Comparison of ENCODE assay signal across 8 cellular contexts in the genomic region with DNA sequence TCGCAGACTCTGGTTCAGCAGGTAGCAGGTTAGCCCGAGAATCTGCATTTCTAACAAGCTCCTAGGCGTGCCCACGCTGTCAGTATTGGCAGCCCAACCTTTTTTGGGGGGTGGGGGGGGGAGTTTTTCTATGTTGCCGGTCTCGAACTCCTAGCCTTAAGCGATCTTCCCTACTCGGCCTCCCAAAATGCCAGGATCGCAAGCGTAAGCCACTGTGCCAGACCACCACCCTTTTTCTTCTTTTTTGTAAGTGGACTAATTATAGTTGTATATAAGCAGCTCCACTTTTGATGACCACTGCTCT. TPM values are rescaled to one million over a fixed set of nuclear protein-coding genes. Genes with fewer than 3 reads are reported as not detected.
DNase-seq lines count a peak whose midpoint lies in the region; ATAC-seq, FAIRE-seq and TF ChIP-seq lines count a peak whose summit lies in the region.

No MANE protein-coding gene starts in this region.

- in situ Hi-C loops in G401 (cut with HindIII; ENCODE audit: low sequenced_read_pairs) = no loop called here

- DNase-seq in heart right ventricle (no peak), left cardiac atrium (no peak), kidney epithelial cell (ENCODE audit: low read depth) (no peak), type B pancreatic cell (ENCODE audit: extremely low spot score, unreplicated experiment) (no peak), G401 (ENCODE audit: low spot score) (no peak), H54 (ENCODE audit: insufficient read length, low spot score) (no peak)
- DNase-seq in activated T-helper 1 cell treated with anti-CD3 and anti-CD28 coated beads, Interleukin-12 subunit alpha, Interleukin-12 subunit beta, Interleukin-2, Interleukin-4 antibody, amounts not matched to agents 30 ng/mL and 10 ng/mL and 1 ng/mL, durations not matched to agents 14 hours and 24 hours and 36 hours (ENCODE audit: low spot score) = no peak

- H3K36me3 ChIP-seq in heart right ventricle = peaks cover 0 to 7% (median 0%) of the 10 kb centered on the region in 9 donors
- H3K36me3 ChIP-seq in kidney epithelial cell (ENCODE audit: control insufficient read depth, insufficient read depth, low read length) = no peaks in the 10 kb centered on the region

- H3K27me3 ChIP-seq in heart right ventricle (no peaks in the 10 kb centered on the region), kidney epithelial cell (ENCODE audit: control insufficient read depth, insufficient read depth, low read length) (no peaks in the 10 kb centered on the region)

- no peaks in the 10 kb centered on the region for H3K27me3 Mint-ChIP-seq in activated T-helper 1 cell treated with anti-CD3 and anti-CD28 coated beads, Interleukin-12 subunit alpha, Interleukin-12 subunit beta, Interleukin-2, Interleukin-4 antibody, amounts not matched to agents 30 ng/mL and 10 ng/mL and 1 ng/mL, durations not matched to agents 14 hours and 24 hours and 36 hours (ENCODE audit: insufficient read depth)
- H3K27me3 Mint-ChIP-seq in type B pancreatic cell = no peaks in the 10 kb centered on the region

- H3K4me3 Mint-ChIP-seq in activated T-helper 1 cell treated with anti-CD3 and anti-CD28 coated beads, Interleukin-12 subunit alpha, Interleukin-12 subunit beta, Interleukin-2, Interleukin-4 antibody, amounts not matched to agents 30 ng/mL and 10 ng/mL and 1 ng/mL, durations not matched to agents 14 hours and 24 hours and 36 hours = peak overlapping the region; percentile 100
- peak overlapping the region; percentile 100 for H3K4me3 Mint-ChIP-seq in type B pancreatic cell

- 8 to 9% methylated on average over 10 of the region's 10 CpGs for WGBS in heart right ventricle, 2 donors

- intact Hi-C loops in heart right ventricle (cut with DNase I) = no loop called here
- intact Hi-C loops in left cardiac atrium (cut with DNase I) = no loop called here
- intact Hi-C loops in activated T-helper 1 cell treated with anti-CD3 and anti-CD28 coated beads, Interleukin-12 subunit alpha, Interleukin-12 subunit beta, Interleukin-2, Interleukin-4 antibody, amounts not matched to agents 30 ng/mL and 10 ng/mL and 1 ng/mL, durations not matched to agents 14 hours and 24 hours and 36 hours (cut with micrococcal nuclease) = loop anchor here (1.0 to 10.0 kb wide), 9 partner anchors 114 to 1263 kb away; a partner anchor contains a TSS

- H3K27ac Mint-ChIP-seq in activated T-helper 1 cell treated with anti-CD3 and anti-CD28 coated beads, Interleukin-12 subunit alpha, Interleukin-12 subunit beta, Interleukin-2, Interleukin-4 antibody, amounts not matched to agents 30 ng/mL and 10 ng/mL and 1 ng/mL, durations not matched to agents 14 hours and 24 hours and 36 hours = peak overlapping the region; percentile 97
- peak overlapping the region; percentile 94 for H3K27ac Mint-ChIP-seq in type B pancreatic cell

- H3K4me1 Mint-ChIP-seq in activated T-helper 1 cell treated with anti-CD3 and anti-CD28 coated beads, Interleukin-12 subunit alpha, Interleukin-12 subunit beta, Interleukin-2, Interleukin-4 antibody, amounts not matched to agents 30 ng/mL and 10 ng/mL and 1 ng/mL, durations not matched to agents 14 hours and 24 hours and 36 hours (ENCODE audit: low read depth) = peaks cover 21% of the 10 kb centered on the region
- peaks cover 12% of the 10 kb centered on the region for H3K4me1 Mint-ChIP-seq in type B pancreatic cell (ENCODE audit: unreplicated experiment)

- no peak for TF ChIP-seq POLR2A in H54 (IDR thresholded peaks at IDR 0.05; ENCODE audit: low read depth, low read length)

- H3K9me3 Mint-ChIP-seq in activated T-helper 1 cell treated with anti-CD3 and anti-CD28 coated beads, Interleukin-12 subunit alpha, Interleukin-12 subunit beta, Interleukin-2, Interleukin-4 antibody, amounts not matched to agents 30 ng/mL and 10 ng/mL and 1 ng/mL, durations not matched to agents 14 hours and 24 hours and 36 hours = no peaks in the 10 kb centered on the region
- H3K9me3 Mint-ChIP-seq in type B pancreatic cell = no peaks in the 10 kb centered on the region

- H3K9me3 ChIP-seq in heart right ventricle = no peaks in the 10 kb centered on the region

- FAIRE-seq in H54 (lab: Jason Lieb, UNC) = no peak

- peaks cover 1% of the 10 kb centered on the region for H3K36me3 Mint-ChIP-seq in activated T-helper 1 cell treated with anti-CD3 and anti-CD28 coated beads, Interleukin-12 subunit alpha, Interleukin-12 subunit beta, Interleukin-2, Interleukin-4 antibody, amounts not matched to agents 30 ng/mL and 10 ng/mL and 1 ng/mL, durations not matched to agents 14 hours and 24 hours and 36 hours (ENCODE audit: low read depth)
- H3K36me3 Mint-ChIP-seq in type B pancreatic cell = peaks cover 5% of the 10 kb centered on the region

- H3K27ac ChIP-seq in heart right ventricle = peak overlapping the region in 9 of 10 donors; percentile 4 to 69 (median 51)

- H3K4me1 ChIP-seq in heart right ventricle = peaks cover 0 to 26% (median 19%) of the 10 kb centered on the region in 9 donors

- TF ChIP-seq CTCF in heart right ventricle (IDR thresholded peaks at IDR 0.05) = no peak
- TF ChIP-seq CTCF in kidney epithelial cell (IDR thresholded peaks at IDR 0.05; ENCODE audit: insufficient read depth, low read length, poor library complexity, severe bottlenecking) = no peak
- TF ChIP-seq CTCF in type B pancreatic cell (conservative IDR thresholded peaks at IDR 0.05) = no peak

- peak overlapping the region; percentile 60 to 97 (median 84) for H3K4me3 ChIP-seq in heart right ventricle
- H3K4me3 ChIP-seq in kidney epithelial cell (ENCODE audit: low read depth, low read length) = peak overlapping the region; percentile 68

- ATAC-seq in heart right ventricle (peak in 1 of 8 donors; percentile 2), left cardiac atrium (no peak), HG02840 (IDR thresholded peaks at IDR 0.05; ENCODE audit: low FRiP score, unreplicated experiment) (no peak)

RNA-seq across cellular contexts. Expression of a gene that starts 0.5 kb away (rescaled TPM):
- 1 to 10 TPM; 1.8 to 3.6 (median 2.7) TPM for total RNA-seq in heart right ventricle
- polyA plus RNA-seq in heart right ventricle = 1 to 10 TPM; 2.6 to 3.1 TPM
- 1 to 10 TPM; 3.6 to 4.5 TPM for total RNA-seq in left cardiac atrium
- total RNA-seq in activated T-helper 1 cell treated with anti-CD3 and anti-CD28 coated beads, Interleukin-12 subunit alpha, Interleukin-12 subunit beta, Interleukin-2, Interleukin-4 antibody, amounts not matched to agents 30 ng/mL and 10 ng/mL and 1 ng/mL, durations not matched to agents 14 hours and 24 hours and 36 hours = 26.8 and 27.5 TPM in 2 replicates
- total RNA-seq in kidney epithelial cell = 10.1 and 15.6 TPM in 2 replicates
- 18.1 and 31.9 TPM in 2 replicates for total RNA-seq in type B pancreatic cell (ENCODE audit: low replicate concordance)
- total RNA-seq in G401 (2014; rRNA removed; shearing (Covaris generic)) = 36.8 and 46.0 TPM in 2 replicates

RNA-seq across cellular contexts. Expression of a gene that starts 19.3 kb away (rescaled TPM):
- total RNA-seq in heart right ventricle = 1 to 10 TPM in 1 of 10 donors, under 1 TPM in 4, not detected in 5; 0.63 to 6.6 (median 0.77) TPM
- 10 to 100 TPM in 1 of 2 donors, 1 to 10 TPM in 1; 1.5 to 10.5 TPM for polyA plus RNA-seq in heart right ventricle
- total RNA-seq in left cardiac atrium = 10 to 100 TPM; 15.0 to 22.3 TPM
- total RNA-seq in activated T-helper 1 cell treated with anti-CD3 and anti-CD28 coated beads, Interleukin-12 subunit alpha, Interleukin-12 subunit beta, Interleukin-2, Interleukin-4 antibody, amounts not matched to agents 30 ng/mL and 10 ng/mL and 1 ng/mL, durations not matched to agents 14 hours and 24 hours and 36 hours = not detected in 2 replicates
- not detected in 2 replicates for total RNA-seq in kidney epithelial cell
- not detected in 2 replicates for total RNA-seq in type B pancreatic cell (ENCODE audit: low replicate concordance)
- not detected in 2 replicates for total RNA-seq in G401 (2014; rRNA removed; shearing (Covaris generic))
